In the genomic region with DNA sequence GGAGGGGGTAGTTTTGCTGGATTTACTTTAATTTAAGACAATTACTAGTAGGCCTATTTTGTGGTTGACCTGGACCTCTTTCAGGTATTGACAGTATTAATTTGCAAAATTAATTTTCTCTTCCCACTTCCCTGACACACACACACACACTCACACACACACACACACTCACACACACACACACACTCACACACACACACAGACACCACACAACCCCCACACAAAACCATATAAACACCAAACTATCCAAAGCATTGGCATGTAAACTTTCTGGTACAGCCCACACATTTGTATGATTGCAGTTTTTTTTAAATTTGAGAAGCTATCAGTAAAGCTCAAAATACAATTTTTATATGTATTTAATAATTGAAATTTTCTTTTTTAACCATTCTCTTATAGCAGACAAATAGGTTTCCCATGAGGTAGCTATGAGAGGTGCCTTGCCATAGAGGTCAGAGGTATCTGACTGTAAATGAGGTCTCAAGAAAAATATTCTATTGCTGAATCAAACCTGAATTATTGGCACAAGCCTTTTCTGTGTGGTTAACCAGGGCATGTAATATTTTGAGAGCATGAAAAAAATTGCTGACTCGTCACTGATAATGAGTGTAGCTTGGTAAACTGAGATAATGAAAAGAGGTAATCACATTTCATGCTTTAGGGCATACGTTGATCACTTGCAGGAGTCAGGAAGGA, we compare ENCODE assay signal across 1 cellular context.
TF ChIP-seq lines count a peak whose summit lies in the region.

No MANE protein-coding gene starts in this region.

TF ChIP-seq in GM23338, 12 proteins besides CTCF, POLR2A, EP300 and RAD21 (continued from another document):
- TF ChIP-seq, protein P1, sequence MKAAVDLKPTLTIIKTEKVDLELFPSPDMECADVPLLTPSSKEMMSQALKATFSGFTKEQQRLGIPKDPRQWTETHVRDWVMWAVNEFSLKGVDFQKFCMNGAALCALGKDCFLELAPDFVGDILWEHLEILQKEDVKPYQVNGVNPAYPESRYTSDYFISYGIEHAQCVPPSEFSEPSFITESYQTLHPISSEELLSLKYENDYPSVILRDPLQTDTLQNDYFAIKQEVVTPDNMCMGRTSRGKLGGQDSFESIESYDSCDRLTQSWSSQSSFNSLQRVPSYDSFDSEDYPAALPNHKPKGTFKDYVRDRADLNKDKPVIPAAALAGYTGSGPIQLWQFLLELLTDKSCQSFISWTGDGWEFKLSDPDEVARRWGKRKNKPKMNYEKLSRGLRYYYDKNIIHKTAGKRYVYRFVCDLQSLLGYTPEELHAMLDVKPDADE (IDR thresholded peaks at IDR 0.05) = no peak
- TF ChIP-seq ZNF331 (CRISPR knock-in tag; IDR thresholded peaks at IDR 0.05; ENCODE audit: low read depth) (no peak), EZH2 (IDR thresholded peaks at IDR 0.05; ENCODE audit: low read depth, unreplicated experiment) (no peak)
- TF ChIP-seq, protein P2, sequence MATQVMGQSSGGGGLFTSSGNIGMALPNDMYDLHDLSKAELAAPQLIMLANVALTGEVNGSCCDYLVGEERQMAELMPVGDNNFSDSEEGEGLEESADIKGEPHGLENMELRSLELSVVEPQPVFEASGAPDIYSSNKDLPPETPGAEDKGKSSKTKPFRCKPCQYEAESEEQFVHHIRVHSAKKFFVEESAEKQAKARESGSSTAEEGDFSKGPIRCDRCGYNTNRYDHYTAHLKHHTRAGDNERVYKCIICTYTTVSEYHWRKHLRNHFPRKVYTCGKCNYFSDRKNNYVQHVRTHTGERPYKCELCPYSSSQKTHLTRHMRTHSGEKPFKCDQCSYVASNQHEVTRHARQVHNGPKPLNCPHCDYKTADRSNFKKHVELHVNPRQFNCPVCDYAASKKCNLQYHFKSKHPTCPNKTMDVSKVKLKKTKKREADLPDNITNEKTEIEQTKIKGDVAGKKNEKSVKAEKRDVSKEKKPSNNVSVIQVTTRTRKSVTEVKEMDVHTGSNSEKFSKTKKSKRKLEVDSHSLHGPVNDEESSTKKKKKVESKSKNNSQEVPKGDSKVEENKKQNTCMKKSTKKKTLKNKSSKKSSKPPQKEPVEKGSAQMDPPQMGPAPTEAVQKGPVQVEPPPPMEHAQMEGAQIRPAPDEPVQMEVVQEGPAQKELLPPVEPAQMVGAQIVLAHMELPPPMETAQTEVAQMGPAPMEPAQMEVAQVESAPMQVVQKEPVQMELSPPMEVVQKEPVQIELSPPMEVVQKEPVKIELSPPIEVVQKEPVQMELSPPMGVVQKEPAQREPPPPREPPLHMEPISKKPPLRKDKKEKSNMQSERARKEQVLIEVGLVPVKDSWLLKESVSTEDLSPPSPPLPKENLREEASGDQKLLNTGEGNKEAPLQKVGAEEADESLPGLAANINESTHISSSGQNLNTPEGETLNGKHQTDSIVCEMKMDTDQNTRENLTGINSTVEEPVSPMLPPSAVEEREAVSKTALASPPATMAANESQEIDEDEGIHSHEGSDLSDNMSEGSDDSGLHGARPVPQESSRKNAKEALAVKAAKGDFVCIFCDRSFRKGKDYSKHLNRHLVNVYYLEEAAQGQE (IDR thresholded peaks at IDR 0.05; ENCODE audit: unreplicated experiment) = no peak
